20 cellular contexts compared by ENCODE assay signal in genomic region chr4:153215976-153216375, GRCh38. TPM values are rescaled to one million over a fixed set of nuclear protein-coding genes. Genes with fewer than 3 reads are reported as not detected.
DNase-seq lines count a peak whose midpoint lies in the region; ATAC-seq and TF ChIP-seq lines count a peak whose summit lies in the region.
"Had no signal": no experiment of that assay in that cellular context is flagged by ENCODE, and none has a peak within 500 bp of the region (broad histone marks: within the 10 kb centered on the region; RNA-seq: fewer than 3 reads in every experiment).

No MANE protein-coding gene starts in this region.

- H3K27ac ChIP-seq in IMR-90 (ENCODE audit: insufficient read depth, low read length), result no peak overlapping the region
- peak overlapping the region; percentile 73 for H3K27ac ChIP-seq in SK-N-MC

- no peak overlapping the region for H4K5ac ChIP-seq in IMR-90 (ENCODE audit: low read depth, low read length)

- H3K9me3 ChIP-seq in IMR-90 (ENCODE audit: control insufficient read depth, insufficient read depth, low read length) (no peaks in the 10 kb centered on the region), SK-N-MC (ENCODE audit: low read depth, low read length) (no peaks in the 10 kb centered on the region; the same call in 1 of the 2 replicates)

- no peaks in the 10 kb centered on the region for H3K27me3 ChIP-seq in IMR-90 (ENCODE audit: control insufficient read depth, insufficient read depth, low read length)

- TF ChIP-seq POLR2A in IMR-90 (IDR thresholded peaks at IDR 0.05; ENCODE audit: low read depth, low read length), result no peak

- no peak overlapping the region for H2BK15ac ChIP-seq in IMR-90 (ENCODE audit: low read depth, low read length)

- H3K23ac ChIP-seq in IMR-90 (ENCODE audit: low read depth, low read length), result no peak overlapping the region

- H3K4ac ChIP-seq in IMR-90 (ENCODE audit: low read depth, low read length), result no peak overlapping the region

- H4K91ac ChIP-seq in IMR-90 (ENCODE audit: insufficient read depth, low read depth, low read length), result no peak overlapping the region

- H3K4me1 ChIP-seq in IMR-90 (ENCODE audit: control insufficient read depth, insufficient read depth, low read length), result no peaks in the 10 kb centered on the region

- H2BK20ac ChIP-seq in IMR-90 (ENCODE audit: low read depth, low read length), result no peak overlapping the region

- H3K4me3 ChIP-seq in IMR-90 (ENCODE audit: insufficient read depth, low read depth, low read length), result no peak overlapping the region
- peak overlapping the region; percentile 23; the same call in 1 of the 2 replicates for H3K4me3 ChIP-seq in SK-N-MC
- no peak overlapping the region for H3K4me3 ChIP-seq in fibroblast of mammary gland (ENCODE audit: control insufficient read depth, low read depth, low read length)
- no peak overlapping the region for H3K4me3 ChIP-seq in skeletal muscle cell (ENCODE audit: low read depth, low read length)

- H3K79me1 ChIP-seq in IMR-90 (ENCODE audit: low read depth in 1 of 2, low read length in 2 of 2), result no peaks in the 10 kb centered on the region

- in situ Hi-C loops in IMR-90 (cut with MboI; ENCODE audit: low sequenced_read_pairs), result no loop called here

- POLR2A ChIA-PET in IMR-90 (lab: Charles Lee; ENCODE audit: unreplicated experiment), result no interaction called here

- H3K9me1 ChIP-seq in IMR-90 (ENCODE audit: insufficient read depth, low read length), result no peaks in the 10 kb centered on the region

- dilution Hi-C loops in IMR-90 (cut with HindIII; ENCODE audit: low sequenced_read_pairs, unreplicated experiment), result no loop called here

- no peak overlapping the region for H2AK9ac ChIP-seq in IMR-90 (replicated peaks; ENCODE audit: low read depth, low read length, poor library complexity)

- TF ChIP-seq CTCF in IMR-90 (conservative IDR thresholded peaks at IDR 0.05; ENCODE audit: low read depth, low read length), result no peak
- TF ChIP-seq CTCF in fibroblast of mammary gland (conservative IDR thresholded peaks at IDR 0.05; ENCODE audit: control insufficient read depth, insufficient read depth, low read depth, low read length), result no peak

- H2BK5ac ChIP-seq in IMR-90 (ENCODE audit: low read depth, low read length, poor library complexity, severe bottlenecking), result no peak overlapping the region

- H4K20me1 ChIP-seq in IMR-90 (ENCODE audit: insufficient read depth, low read length), result no peaks in the 10 kb centered on the region

- CTCF ChIA-PET in IMR-90 (lab: Yijun Ruan, JAX), result interaction anchor here (1.0 kb wide), 1 partner anchor 8 kb away, joined by 4 read pairs; no protein-coding TSS in a partner anchor

- no peak overlapping the region for H2AK5ac ChIP-seq in IMR-90 (ENCODE audit: low read depth, low read length)

- ATAC-seq in IMR-90 (ENCODE audit: low read depth) (0 out of 2 replicates have a peak, but pooled peaks have one; percentile 42), GM21576 (IDR thresholded peaks at IDR 0.05; ENCODE audit: unreplicated experiment) (no peak)
- ATAC-seq: Panc1, SK-N-SH treated with all-trans-retinoic acid at 6 μM for 48 hours had no signal

- TF ChIP-seq RAD21 in IMR-90 (IDR thresholded peaks at IDR 0.05; ENCODE audit: low read length), result no peak

- H3K36me3 ChIP-seq in IMR-90 (ENCODE audit: control insufficient read depth, insufficient read depth, low read length) (no peaks in the 10 kb centered on the region), SK-N-MC (ENCODE audit: insufficient read depth, low read length) (0 out of 2 replicates have a peak, but pooled peaks cover 6% of the 10 kb centered on the region)

- H3K9ac ChIP-seq in IMR-90 (ENCODE audit: low read depth, low read length), result no peak overlapping the region
- no peak overlapping the region for H3K9ac ChIP-seq in SK-N-MC (ENCODE audit: insufficient read length)

- no peak overlapping the region for H3K18ac ChIP-seq in IMR-90 (ENCODE audit: low read depth, low read length)

- no TSS peak for BruUV-seq in IMR-90 (replicated peaks; lab: Mats Ljungman, UMichigan)

- no peak overlapping the region for H2AFZ ChIP-seq in IMR-90 (replicated peaks; ENCODE audit: low read length, poor library complexity)

- DNase-seq in IMR-90, result no peak
- DNase-seq in SK-N-MC (ENCODE audit: low read depth, low spot score), result no peak
- DNase-seq in fibroblast of mammary gland (ENCODE audit: low read depth), result peak; percentile 78
- peak; percentile 43 for DNase-seq in skeletal muscle cell (ENCODE audit: low read depth)
- DNase-seq in AG08396 (ENCODE audit: low spot score), result no peak
- no peak for DNase-seq in NCI-H510A treated with DMSO at 0.1 percent for 48 hours (lab: John Stamatoyannopoulos, UW)
- DNase-seq: CD4-positive, CD25-positive, alpha-beta regulatory T cell; COR-L47; DMS79; H9; HFFc6; KBM-7; NCI-H1105; NCI-H146; NCI-H2029; NCI-H748 treated with DMSO at 0.1 percent for 48 hours; SIG-M5 had no signal

- no peak overlapping the region for H3K56ac ChIP-seq in IMR-90 (ENCODE audit: extremely low read depth, insufficient read depth, low read length)

- no peak overlapping the region for H3K14ac ChIP-seq in IMR-90 (replicated peaks; ENCODE audit: low read depth, low read length)

- intact Hi-C loops in IMR-90 (cut with micrococcal nuclease), result no loop called here

- no peak overlapping the region for H3K4me2 ChIP-seq in IMR-90 (ENCODE audit: low read depth, low read length)

- no peak overlapping the region for H4K8ac ChIP-seq in IMR-90 (ENCODE audit: low read depth in 2 of 2, low read length in 2 of 2)

- no peak overlapping the region for H2BK120ac ChIP-seq in IMR-90 (ENCODE audit: low read depth, low read length)

TF ChIP-seq in IMR-90, 13 proteins besides CTCF, POLR2A, EP300 and RAD21:
- TF ChIP-seq RCOR1 (IDR thresholded peaks at IDR 0.05; ENCODE audit: insufficient replicate concordance, low read length), result no peak
- no peak for TF ChIP-seq RFX5 (IDR thresholded peaks at IDR 0.05; ENCODE audit: low read depth, low read length)
- no peak for TF ChIP-seq ELK1 (IDR thresholded peaks at IDR 0.05; ENCODE audit: borderline replicate concordance, low read depth, low read length)
- no peak for TF ChIP-seq BHLHE40 (IDR thresholded peaks at IDR 0.05; ENCODE audit: low read depth, low read length)
- no peak for TF ChIP-seq MAFK (IDR thresholded peaks at IDR 0.05; ENCODE audit: low read depth, low read length)
- no peak for TF ChIP-seq CHD1 (IDR thresholded peaks at IDR 0.05; ENCODE audit: low read depth, low read length)
- no peak for TF ChIP-seq FOS (IDR thresholded peaks at IDR 0.05; ENCODE audit: low read depth, low read length)
- TF ChIP-seq USF2 (IDR thresholded peaks at IDR 0.05; ENCODE audit: low read depth, low read length), result no peak
- no peak for TF ChIP-seq MXI1 (IDR thresholded peaks at IDR 0.05; ENCODE audit: borderline replicate concordance, low read depth, low read length)
- no peak for TF ChIP-seq SMC3 (IDR thresholded peaks at IDR 0.05; ENCODE audit: low read depth, low read length)
- no peak for TF ChIP-seq MAZ (IDR thresholded peaks at IDR 0.05; ENCODE audit: borderline replicate concordance, low read depth, low read length)
- no peak for TF ChIP-seq NFE2L2 (IDR thresholded peaks at IDR 0.05; ENCODE audit: low read depth, low read length)
- TF ChIP-seq CEBPB (IDR thresholded peaks at IDR 0.05; ENCODE audit: low read depth, low read length), result no peak

RNA-seq across cellular contexts. Expression of gene TRIM2, which starts 11.7 kb away (rescaled TPM):
- total RNA-seq in IMR-90 (2012; rRNA removed), result 52.2 and 64.2 TPM in 2 replicates
- 15.9 and 16.0 TPM in 2 replicates for polyA plus RNA-seq in IMR-90 (2012; rRNA removed)
- 6.7 and 14.0 TPM in 2 replicates for polyA plus RNA-seq in IMR-90 (2012; cell fraction: cytosol; rRNA removed)
- 19.2 and 24.1 TPM in 2 replicates for polyA plus RNA-seq in IMR-90 (2012; cell fraction: nucleus; rRNA removed; ENCODE audit: low replicate concordance)

Comparison
In these comparisons a context has a peak if more than half of its experiments do, and no peak if none do; other contexts are left out.
1. DNase-seq: peak in fibroblast of mammary gland (single experiment) and skeletal muscle cell (single experiment); none in IMR-90 (single experiment), SK-N-MC (single experiment), AG08396 (single experiment) and NCI-H510A treated with DMSO at 0.1 percent for 48 hours (single experiment).